10 cellular contexts compared by ENCODE assay signal in the genomic region with DNA sequence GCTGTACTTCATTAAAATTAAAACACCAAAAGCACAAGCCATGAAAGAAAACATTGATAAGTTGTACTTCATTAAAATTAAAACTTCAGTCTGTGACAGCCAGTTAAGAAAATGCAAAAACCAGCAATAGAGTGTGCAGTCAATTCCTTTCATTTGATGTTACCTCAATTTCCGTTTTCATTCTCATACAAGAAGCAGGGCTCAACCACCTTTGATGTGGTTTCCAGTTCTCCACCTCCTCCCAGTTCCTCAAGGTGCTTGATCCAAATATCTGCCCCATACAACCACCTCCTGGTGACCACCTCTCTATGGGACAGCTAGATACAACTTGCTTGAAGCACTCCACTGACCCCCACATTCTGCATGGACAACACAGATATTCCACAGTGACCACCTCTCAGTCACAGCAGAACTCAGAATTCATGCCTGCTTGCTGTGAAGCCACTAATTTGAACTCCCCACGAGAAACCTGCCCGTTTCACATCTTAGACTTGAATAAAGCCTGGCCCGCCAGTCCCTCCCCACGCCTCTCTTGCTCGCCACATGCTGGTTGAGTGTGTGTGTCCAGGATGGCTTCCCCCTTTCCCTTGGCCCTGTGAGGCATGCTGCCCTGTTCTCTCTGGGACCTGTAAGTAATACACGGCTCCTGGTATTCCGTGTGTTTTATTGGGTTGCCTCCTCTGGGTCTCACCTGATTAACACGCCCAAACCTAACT.
DNase-seq lines count a peak whose midpoint lies in the region; ATAC-seq and TF ChIP-seq lines count a peak whose summit lies in the region.
"Had no signal": no experiment of that assay in that cellular context is flagged by ENCODE, and none has a peak within 500 bp of the region (broad histone marks: within the 10 kb centered on the region; RNA-seq: fewer than 3 reads in every experiment).

No MANE protein-coding gene starts in this region.

- intact Hi-C loops in sigmoid colon (cut with DNase I): no loop called here

- no peak overlapping the region for H3K4me3 ChIP-seq in sigmoid colon
- H3K4me3 ChIP-seq: K562 had no signal

- no peaks in the 10 kb centered on the region for H3K36me3 Mint-ChIP-seq in T-helper 2 cell treated with Interferon-gamma antibody and Interleukin-4, amounts not matched to agents 5 μg/mL and 100 μg/mL, for 36 hours (ENCODE audit: low read depth)
- H3K36me3 Mint-ChIP-seq in activated naive CD4-positive, alpha-beta T cell treated with anti-CD3 and anti-CD28 coated beads, Interleukin-2, amount 10 ng/mL, durations not matched to agents 7 days and 5 days: peaks cover 2% of the 10 kb centered on the region

- no peaks in the 10 kb centered on the region for H3K9me3 ChIP-seq in sigmoid colon

- no peaks in the 10 kb centered on the region for H3K27me3 ChIP-seq in sigmoid colon

- H3K27ac ChIP-seq in sigmoid colon: no peak overlapping the region

- CTCF ChIA-PET in activated naive CD4-positive, alpha-beta T cell treated with anti-CD3 and anti-CD28 coated beads, Interleukin-2, amount 10 ng/mL, durations not matched to agents 7 days and 5 days (lab: Charles Lee): no interaction called here

- peak; percentile 94 for ATAC-seq in stimulated activated naive CD8-positive, alpha-beta T cell treated with anti-CD3 and anti-CD28 coated beads, Interleukin-15, amount 100 ng/mL, for 72 hours
- ATAC-seq: K562, Panc1 had no signal

- H3K27me3 Mint-ChIP-seq in T-helper 2 cell treated with Interferon-gamma antibody and Interleukin-4, amounts not matched to agents 5 μg/mL and 100 μg/mL, for 36 hours (ENCODE audit: low read depth): peaks cover 54% of the 10 kb centered on the region
- peaks cover 78% of the 10 kb centered on the region for H3K27me3 Mint-ChIP-seq in activated naive CD4-positive, alpha-beta T cell treated with anti-CD3 and anti-CD28 coated beads, Interleukin-2, amount 10 ng/mL, durations not matched to agents 7 days and 5 days
- peaks cover 77% of the 10 kb centered on the region for H3K27me3 Mint-ChIP-seq in stimulated activated naive CD8-positive, alpha-beta T cell treated with anti-CD3 and anti-CD28 coated beads, Interleukin-15, amount 100 ng/mL, for 72 hours

- H3K9me3 Mint-ChIP-seq in T-helper 2 cell treated with Interferon-gamma antibody and Interleukin-4, amounts not matched to agents 5 μg/mL and 100 μg/mL, for 36 hours: no peaks in the 10 kb centered on the region
- H3K9me3 Mint-ChIP-seq in activated naive CD4-positive, alpha-beta T cell treated with anti-CD3 and anti-CD28 coated beads, Interleukin-2, amount 10 ng/mL, durations not matched to agents 7 days and 5 days: peaks cover 5% of the 10 kb centered on the region
- H3K9me3 Mint-ChIP-seq in stimulated activated naive CD8-positive, alpha-beta T cell treated with anti-CD3 and anti-CD28 coated beads, Interleukin-15, amount 100 ng/mL, for 72 hours: no peaks in the 10 kb centered on the region

- TF ChIP-seq POLR2A in sigmoid colon (IDR thresholded peaks at IDR 0.05): no peak

- DNase-seq in stimulated activated naive CD4-positive, alpha-beta T cell (lab: John Stamatoyannopoulos, UW): peak; percentile 2 to 70 (median 34)
- no peak for DNase-seq in stimulated activated naive CD4-positive, alpha-beta T cell treated with Interleukin-2 at 50 U/mL for 16 hours (lab: John Stamatoyannopoulos, UW)
- peak; percentile 11 for DNase-seq in T-helper 2 cell treated with Interferon-gamma antibody and Interleukin-4, amounts not matched to agents 5 μg/mL and 100 μg/mL, for 36 hours (ENCODE audit: low spot score)
- DNase-seq in activated naive CD4-positive, alpha-beta T cell treated with anti-CD3 and anti-CD28 coated beads, Interleukin-2, amount 10 ng/mL, durations not matched to agents 7 days and 5 days: peak; percentile 69
- DNase-seq in stimulated activated naive CD8-positive, alpha-beta T cell treated with anti-CD3 and anti-CD28 coated beads, Interleukin-15, amount 100 ng/mL, for 72 hours: peak; percentile 17 to 32
- DNase-seq in sigmoid colon: no peak
- no peak for DNase-seq in AG08395 (ENCODE audit: low spot score)
- DNase-seq in NCI-H748 treated with DMSO at 0.1 percent for 48 hours (lab: John Stamatoyannopoulos, UW): no peak

- peak overlapping the region; percentile 3 for H3K27ac Mint-ChIP-seq in T-helper 2 cell treated with Interferon-gamma antibody and Interleukin-4, amounts not matched to agents 5 μg/mL and 100 μg/mL, for 36 hours
- peak overlapping the region; percentile 71 for H3K27ac Mint-ChIP-seq in activated naive CD4-positive, alpha-beta T cell treated with anti-CD3 and anti-CD28 coated beads, Interleukin-2, amount 10 ng/mL, durations not matched to agents 7 days and 5 days
- H3K27ac Mint-ChIP-seq in stimulated activated naive CD8-positive, alpha-beta T cell treated with anti-CD3 and anti-CD28 coated beads, Interleukin-15, amount 100 ng/mL, for 72 hours: peak overlapping the region; percentile 80 to 91

- H3K36me3 ChIP-seq in sigmoid colon: no peaks in the 10 kb centered on the region

- WGBS in sigmoid colon, 2 donors: 79 to 91% methylated on average over 9 of the region's 9 CpGs

- no peak for TF ChIP-seq CTCF in sigmoid colon (IDR thresholded peaks at IDR 0.05)

- TF ChIP-seq EP300 in sigmoid colon (IDR thresholded peaks at IDR 0.05): no peak

- H3K4me3 Mint-ChIP-seq in T-helper 2 cell treated with Interferon-gamma antibody and Interleukin-4, amounts not matched to agents 5 μg/mL and 100 μg/mL, for 36 hours: peak overlapping the region; percentile 64
- peak overlapping the region; percentile 60 for H3K4me3 Mint-ChIP-seq in activated naive CD4-positive, alpha-beta T cell treated with anti-CD3 and anti-CD28 coated beads, Interleukin-2, amount 10 ng/mL, durations not matched to agents 7 days and 5 days
- peak overlapping the region; percentile 37 to 40 for H3K4me3 Mint-ChIP-seq in stimulated activated naive CD8-positive, alpha-beta T cell treated with anti-CD3 and anti-CD28 coated beads, Interleukin-15, amount 100 ng/mL, for 72 hours

- H3K4me1 Mint-ChIP-seq in T-helper 2 cell treated with Interferon-gamma antibody and Interleukin-4, amounts not matched to agents 5 μg/mL and 100 μg/mL, for 36 hours (ENCODE audit: low read depth): peaks cover 25% of the 10 kb centered on the region
- H3K4me1 Mint-ChIP-seq in activated naive CD4-positive, alpha-beta T cell treated with anti-CD3 and anti-CD28 coated beads, Interleukin-2, amount 10 ng/mL, durations not matched to agents 7 days and 5 days: peaks cover 35% of the 10 kb centered on the region
- H3K4me1 Mint-ChIP-seq in stimulated activated naive CD8-positive, alpha-beta T cell treated with anti-CD3 and anti-CD28 coated beads, Interleukin-15, amount 100 ng/mL, for 72 hours: peaks cover 22% of the 10 kb centered on the region

- H3K4me1 ChIP-seq in sigmoid colon: peaks cover 0 to 43% (median 36%) of the 10 kb centered on the region in 4 donors

Comparison
In these comparisons a context has a peak if more than half of its experiments do, and no peak if none do; other contexts are left out.
1. DNase-seq: peak in stimulated activated naive CD4-positive, alpha-beta T cell (6 of 6), T-helper 2 cell treated with Interferon-gamma antibody and Interleukin-4, amounts not matched to agents 5 μg/mL and 100 μg/mL, for 36 hours (single experiment), activated naive CD4-positive, alpha-beta T cell treated with anti-CD3 and anti-CD28 coated beads, Interleukin-2, amount 10 ng/mL, durations not matched to agents 7 days and 5 days (single experiment) and stimulated activated naive CD8-positive, alpha-beta T cell treated with anti-CD3 and anti-CD28 coated beads, Interleukin-15, amount 100 ng/mL, for 72 hours (2 of 2); none in stimulated activated naive CD4-positive, alpha-beta T cell treated with Interleukin-2 at 50 U/mL for 16 hours (single experiment), sigmoid colon (single experiment), AG08395 (single experiment) and NCI-H748 treated with DMSO at 0.1 percent for 48 hours (single experiment).
2. H3K27ac Mint-ChIP-seq: peak in every context shown above with its lines; median percentile 86 in stimulated activated naive CD8-positive, alpha-beta T cell treated with anti-CD3 and anti-CD28 coated beads, Interleukin-15, amount 100 ng/mL, for 72 hours; 71 in activated naive CD4-positive, alpha-beta T cell treated with anti-CD3 and anti-CD28 coated beads, Interleukin-2, amount 10 ng/mL, durations not matched to agents 7 days and 5 days; 3 in T-helper 2 cell treated with Interferon-gamma antibody and Interleukin-4, amounts not matched to agents 5 μg/mL and 100 μg/mL, for 36 hours.
3. Peak in every context shown above with its lines, with median percentiles within 50 percentile points of each other: H3K4me3 Mint-ChIP-seq.